In genomic region chr3:143727391-143727790, GRCh38 we compare ENCODE assay signal across 14 cellular contexts.
"Had no signal": no experiment of that assay in that cellular context is flagged by ENCODE, and none has a peak within 500 bp of the region (broad histone marks: within the 10 kb centered on the region; RNA-seq: fewer than 3 reads in every experiment).

No MANE protein-coding gene starts in this region.

- DNase-seq: activated CD4-positive, alpha-beta T cell treated with anti-CD3 and anti-CD28 coated beads for 1 hour; activated CD4-positive, alpha-beta T cell treated with anti-CD3 and anti-CD28 coated beads, Interleukin-2, amount 50 U/mL, for 48 hours; activated CD8-positive, alpha-beta memory T cell treated with anti-CD3 and anti-CD28 coated beads, Interleukin-2, amount 10 ng/mL, durations not matched to agents 7 days and 5 days; activated effector memory CD4-positive, alpha-beta T cell treated with anti-CD3 and anti-CD28 coated beads, Interleukin-2, amount 50 U/mL, for 16 hours; activated T-cell treated with anti-CD3 and anti-CD28 coated beads, Interleukin-2, amount 50 U/mL, for 4 hours; brain microvascular endothelial cell; dorsolateral prefrontal cortex; nephron progenitor cell; ovary; stimulated activated CD4-positive, alpha-beta T cell treated with anti-CD3 and anti-CD28 coated beads, Interleukin-15, amount 100 ng/mL, for 24 hours; stimulated activated CD4-positive, alpha-beta T cell treated with anti-CD3 and anti-CD28 coated beads, Interleukin-4, amount 100 ng/mL, for 4 hours; stimulated activated naive CD8-positive, alpha-beta T cell treated with anti-CD3 and anti-CD28 coated beads, Interleukin-15, amount 100 ng/mL, for 72 hours had no signal

- H3K36me3 ChIP-seq: brain microvascular endothelial cell, ovary had no signal

- H3K4me3 ChIP-seq: dorsolateral prefrontal cortex, ovary had no signal

- ATAC-seq: activated CD8-positive, alpha-beta memory T cell treated with anti-CD3 and anti-CD28 coated beads, Interleukin-2, amount 10 ng/mL, durations not matched to agents 7 days and 5 days; activated T-cell treated with anti-CD3 and anti-CD28 coated beads, Interleukin-2, amount 50 U/mL, for 4 hours; esophagus mucosa; stimulated activated naive CD8-positive, alpha-beta T cell treated with anti-CD3 and anti-CD28 coated beads, Interleukin-15, amount 100 ng/mL, for 72 hours had no signal

- H3K4me1 Mint-ChIP-seq: activated CD8-positive, alpha-beta memory T cell treated with anti-CD3 and anti-CD28 coated beads, Interleukin-2, amount 10 ng/mL, durations not matched to agents 7 days and 5 days; nephron progenitor cell; stimulated activated naive CD8-positive, alpha-beta T cell treated with anti-CD3 and anti-CD28 coated beads, Interleukin-15, amount 100 ng/mL, for 72 hours had no signal

- H3K9me3 ChIP-seq: ovary had no signal

- H3K27me3 ChIP-seq: brain microvascular endothelial cell, dorsolateral prefrontal cortex, ovary had no signal

- H3K27me3 Mint-ChIP-seq: activated CD8-positive, alpha-beta memory T cell treated with anti-CD3 and anti-CD28 coated beads, Interleukin-2, amount 10 ng/mL, durations not matched to agents 7 days and 5 days; activated naive CD8-positive, alpha-beta T cell; stimulated activated naive CD8-positive, alpha-beta T cell treated with anti-CD3 and anti-CD28 coated beads, Interleukin-15, amount 100 ng/mL, for 72 hours had no signal

- H3K27ac Mint-ChIP-seq: activated CD8-positive, alpha-beta memory T cell treated with anti-CD3 and anti-CD28 coated beads, Interleukin-2, amount 10 ng/mL, durations not matched to agents 7 days and 5 days; activated naive CD8-positive, alpha-beta T cell; nephron progenitor cell; stimulated activated naive CD8-positive, alpha-beta T cell treated with anti-CD3 and anti-CD28 coated beads, Interleukin-15, amount 100 ng/mL, for 72 hours had no signal

- H3K4me3 Mint-ChIP-seq: activated CD8-positive, alpha-beta memory T cell treated with anti-CD3 and anti-CD28 coated beads, Interleukin-2, amount 10 ng/mL, durations not matched to agents 7 days and 5 days; activated naive CD8-positive, alpha-beta T cell; activated T-cell treated with anti-CD3 and anti-CD28 coated beads, Interleukin-2, amount 50 U/mL, for 4 hours; nephron progenitor cell; stimulated activated naive CD8-positive, alpha-beta T cell treated with anti-CD3 and anti-CD28 coated beads, Interleukin-15, amount 100 ng/mL, for 72 hours had no signal

- H3K9me3 Mint-ChIP-seq: activated T-cell treated with anti-CD3 and anti-CD28 coated beads, Interleukin-2, amount 50 U/mL, for 4 hours had no signal
